In the genomic region with DNA sequence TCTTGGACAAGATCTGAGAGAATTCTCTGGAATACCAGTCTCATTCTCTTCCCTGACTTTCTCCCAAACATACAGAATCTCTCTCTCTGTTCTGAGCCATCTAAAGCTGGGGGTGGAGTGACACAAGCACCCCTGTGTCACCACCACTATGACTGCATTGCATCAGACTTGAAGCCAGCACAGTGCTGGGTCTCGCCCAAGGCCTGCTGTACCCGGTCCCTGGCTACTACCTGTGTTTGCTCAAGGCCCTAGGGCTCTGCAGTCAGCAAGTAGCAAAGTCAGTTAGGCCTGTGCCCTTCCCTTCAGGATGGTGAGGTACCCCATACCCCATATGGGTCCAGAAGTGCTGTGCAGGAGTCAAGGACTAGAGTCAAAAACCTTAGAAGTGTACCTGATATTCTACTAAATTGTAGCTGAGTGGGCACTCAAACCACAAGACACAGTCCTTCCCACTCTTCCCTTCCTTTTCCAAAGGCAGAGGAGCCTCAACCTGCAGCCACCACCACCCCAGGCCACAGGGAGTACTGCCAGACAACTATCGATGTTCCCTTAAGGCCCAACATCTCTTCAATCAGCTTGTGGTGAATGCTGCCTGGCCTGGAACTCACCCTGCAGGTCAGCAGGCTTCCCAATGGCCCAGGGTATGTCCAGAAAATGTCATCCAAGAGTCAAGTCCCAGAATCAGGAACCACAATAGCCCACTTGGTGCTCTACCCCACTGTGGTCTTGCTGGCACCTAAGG, we compare ENCODE assay signal across 14 cellular contexts. TPM values are rescaled to one million over a fixed set of nuclear protein-coding genes. Genes with fewer than 3 reads are reported as not detected.
DNase-seq lines count a peak whose midpoint lies in the region; ATAC-seq and TF ChIP-seq lines count a peak whose summit lies in the region.
"Had no signal": no experiment of that assay in that cellular context is flagged by ENCODE, and none has a peak within 500 bp of the region (broad histone marks: within the 10 kb centered on the region; RNA-seq: fewer than 3 reads in every experiment).

No MANE protein-coding gene starts in this region.

- no peaks in the 10 kb centered on the region for H3K9me3 Mint-ChIP-seq in activated CD4-positive, alpha-beta T cell treated with anti-CD3 and anti-CD28 coated beads, Interleukin-2, amount 10 ng/mL, durations not matched to agents 24 days and 14 days
- no peaks in the 10 kb centered on the region for H3K9me3 Mint-ChIP-seq in endodermal cell

- POLR2A ChIA-PET in HEK293T (lab: Yijun Ruan, JAX) = no interaction called here

- H3K79me2 ChIP-seq in smooth muscle cell (ENCODE audit: low read depth) = no peaks in the 10 kb centered on the region

- H3K27ac Mint-ChIP-seq in activated CD4-positive, alpha-beta T cell treated with anti-CD3 and anti-CD28 coated beads, Interleukin-2, amount 10 ng/mL, durations not matched to agents 24 days and 14 days = no peak overlapping the region
- no peak overlapping the region for H3K27ac Mint-ChIP-seq in endodermal cell
- H3K27ac Mint-ChIP-seq: GM23338 had no signal

- 91% methylated on average over 3 of the region's 3 CpGs; no CpG with 5 or more reads in 1 of the 2 experiments for WGBS in endodermal cell (ENCODE audit: insufficient coverage in 1 of 2, insufficient read length in 1 of 2), 2 experiments
- WGBS in smooth muscle cell (ENCODE audit: low lambda C conversion rate) = 85% methylated on average over 3 of the region's 3 CpGs

- H3K36me3 Mint-ChIP-seq in activated CD4-positive, alpha-beta T cell treated with anti-CD3 and anti-CD28 coated beads, Interleukin-2, amount 10 ng/mL, durations not matched to agents 24 days and 14 days (ENCODE audit: low read depth) = no peaks in the 10 kb centered on the region
- H3K36me3 Mint-ChIP-seq in endodermal cell (ENCODE audit: low read depth) = no peaks in the 10 kb centered on the region

- ATAC-seq in left lung (peak; percentile 23), upper lobe of right lung (peak; percentile 43), HG03521 (IDR thresholded peaks at IDR 0.05; ENCODE audit: unreplicated experiment) (no peak)
- ATAC-seq: GM23338 had no signal

- peak; percentile 51 for DNase-seq in activated CD4-positive, alpha-beta T cell treated with anti-CD3 and anti-CD28 coated beads, Interleukin-2, amount 10 ng/mL, durations not matched to agents 24 days and 14 days
- no peak for DNase-seq in activated CD4-positive, alpha-beta T cell treated with anti-CD3 and anti-CD28 coated beads, Interleukin-2, amount 50 U/mL, for 4 hours
- peak; percentile 27 for DNase-seq in endodermal cell
- DNase-seq in left lung = no peak
- DNase-seq in upper lobe of right lung = no peak
- DNase-seq in HEK293T (ENCODE audit: extremely low spot score) = no peak
- no peak for DNase-seq in smooth muscle cell (lab: John Stamatoyannopoulos, UW; ENCODE audit: unreplicated experiment)
- DNase-seq: 8988T, AML-193, H7 had no signal

- intact Hi-C loops in activated CD4-positive, alpha-beta T cell treated with anti-CD3 and anti-CD28 coated beads, Interleukin-2, amount 10 ng/mL, durations not matched to agents 24 days and 14 days (cut with micrococcal nuclease) = no loop called here
- intact Hi-C loops in left lung (cut with DNase I) = no loop called here
- intact Hi-C loops in upper lobe of right lung (cut with DNase I) = no loop called here

- H3K36me3 ChIP-seq in endodermal cell (ENCODE audit: control insufficient read depth, insufficient read depth, low read length) (no peaks in the 10 kb centered on the region), left lung (no peaks in the 10 kb centered on the region), upper lobe of right lung (no peaks in the 10 kb centered on the region), smooth muscle cell (ENCODE audit: low read depth) (no peaks in the 10 kb centered on the region)
- H3K36me3 ChIP-seq: BLaER1 had no signal

- H3K9ac ChIP-seq in endodermal cell (ENCODE audit: extremely low read depth, low read length, poor library complexity, severe bottlenecking) (no peak overlapping the region), smooth muscle cell (ENCODE audit: low read depth) (no peak overlapping the region)
- H3K9ac ChIP-seq: BLaER1 had no signal

- H4K20me1 ChIP-seq in smooth muscle cell (ENCODE audit: low read depth) = no peaks in the 10 kb centered on the region
- H4K20me1 ChIP-seq: BLaER1 had no signal

- H3K4me1 Mint-ChIP-seq in activated CD4-positive, alpha-beta T cell treated with anti-CD3 and anti-CD28 coated beads, Interleukin-2, amount 10 ng/mL, durations not matched to agents 24 days and 14 days = no peaks in the 10 kb centered on the region
- H3K4me1 Mint-ChIP-seq in endodermal cell = no peaks in the 10 kb centered on the region
- H3K4me1 Mint-ChIP-seq: GM23338 had no signal

- H3K27ac ChIP-seq in endodermal cell (ENCODE audit: low read depth, low read length) = no peak overlapping the region
- no peak overlapping the region for H3K27ac ChIP-seq in left lung
- no peak overlapping the region for H3K27ac ChIP-seq in upper lobe of right lung
- H3K27ac ChIP-seq in smooth muscle cell (ENCODE audit: low read depth) = no peak overlapping the region
- H3K27ac ChIP-seq: BLaER1 had no signal

- TF ChIP-seq CTCF in endodermal cell (conservative IDR thresholded peaks at IDR 0.05) (no peak), left lung (IDR thresholded peaks at IDR 0.05) (no peak), upper lobe of right lung (IDR thresholded peaks at IDR 0.05) (no peak), smooth muscle cell (IDR thresholded peaks at IDR 0.05; ENCODE audit: borderline replicate concordance, insufficient read depth, poor library complexity, severe bottlenecking) (no peak)

- H3K27me3 ChIP-seq in endodermal cell (ENCODE audit: control insufficient read depth, insufficient read depth, low read length, poor library complexity, severe bottlenecking) (no peaks in the 10 kb centered on the region), left lung (no peaks in the 10 kb centered on the region), upper lobe of right lung (no peaks in the 10 kb centered on the region), smooth muscle cell (ENCODE audit: low read depth) (no peaks in the 10 kb centered on the region)
- H3K27me3 ChIP-seq: BLaER1 had no signal

- no peaks in the 10 kb centered on the region for H3F3A ChIP-seq in smooth muscle cell (ENCODE audit: low read depth)

- H3K9me3 ChIP-seq in endodermal cell (ENCODE audit: control insufficient read depth, low read length) (no peaks in the 10 kb centered on the region), left lung (no peaks in the 10 kb centered on the region), upper lobe of right lung (no peaks in the 10 kb centered on the region), smooth muscle cell (replicated peaks; ENCODE audit: low read depth) (no peaks in the 10 kb centered on the region)
- H3K9me3 ChIP-seq: BLaER1 had no signal

- H3K27me3 Mint-ChIP-seq in activated CD4-positive, alpha-beta T cell treated with anti-CD3 and anti-CD28 coated beads, Interleukin-2, amount 10 ng/mL, durations not matched to agents 24 days and 14 days = peaks cover 2% of the 10 kb centered on the region
- no peaks in the 10 kb centered on the region for H3K27me3 Mint-ChIP-seq in endodermal cell (ENCODE audit: insufficient read depth)

- H3K4me3 ChIP-seq in endodermal cell (ENCODE audit: low read length) (no peak overlapping the region), left lung (no peak overlapping the region), upper lobe of right lung (no peak overlapping the region), smooth muscle cell (no peak overlapping the region)
- H3K4me3 ChIP-seq: BLaER1, GM23338 had no signal

- CTCF ChIA-PET in HEK293T (lab: Yijun Ruan, JAX) = no interaction called here

- H3K4me3 Mint-ChIP-seq in activated CD4-positive, alpha-beta T cell treated with anti-CD3 and anti-CD28 coated beads, Interleukin-2, amount 10 ng/mL, durations not matched to agents 24 days and 14 days = no peak overlapping the region
- no peak overlapping the region for H3K4me3 Mint-ChIP-seq in endodermal cell
- H3K4me3 Mint-ChIP-seq: GM23338 had no signal

- no peak overlapping the region for H3K4me2 ChIP-seq in smooth muscle cell
- H3K4me2 ChIP-seq: BLaER1, GM23338 had no signal

- H3K4me1 ChIP-seq in endodermal cell (ENCODE audit: control insufficient read depth, insufficient read depth, low read length) (no peaks in the 10 kb centered on the region), left lung (no peaks in the 10 kb centered on the region), upper lobe of right lung (no peaks in the 10 kb centered on the region), smooth muscle cell (ENCODE audit: low read depth) (no peaks in the 10 kb centered on the region)
- H3K4me1 ChIP-seq: BLaER1 had no signal

- H2AFZ ChIP-seq in smooth muscle cell (ENCODE audit: low read depth) = no peak overlapping the region
- H2AFZ ChIP-seq: GM23338 had no signal

RNA-seq across cellular contexts. Expression of a gene that starts 21.2 kb away (rescaled TPM):
- total RNA-seq in activated CD4-positive, alpha-beta T cell treated with anti-CD3 and anti-CD28 coated beads, Interleukin-2, amount 10 ng/mL, durations not matched to agents 24 days and 14 days = 0.38 and 0.42 TPM in 2 replicates
- total RNA-seq in endodermal cell = 1 to 10 TPM; 1.1 to 3.0 TPM
- polyA plus RNA-seq in endodermal cell (2013, experiment 1 of 2) = 0.53 TPM
- 0.54 TPM for polyA plus RNA-seq in endodermal cell (2013, experiment 2 of 2)
- total RNA-seq in left lung = under 1 TPM; 0.20 to 0.45 TPM
- 0.32 TPM for total RNA-seq in upper lobe of right lung
- total RNA-seq in smooth muscle cell = 0.94 and 2.0 TPM in 2 replicates
- 0.55 and 3.4 TPM in 2 replicates for polyA plus RNA-seq in smooth muscle cell

RNA-seq across cellular contexts. Expression of a gene that starts 27.8 kb away (rescaled TPM):
- 11.0 TPM in 2 replicates for total RNA-seq in activated CD4-positive, alpha-beta T cell treated with anti-CD3 and anti-CD28 coated beads, Interleukin-2, amount 10 ng/mL, durations not matched to agents 24 days and 14 days
- total RNA-seq in endodermal cell = 10 to 100 TPM; 22.1 to 25.7 TPM
- 17.3 TPM for polyA plus RNA-seq in endodermal cell (2013, experiment 1 of 2)
- 16.1 TPM for polyA plus RNA-seq in endodermal cell (2013, experiment 2 of 2)
- 1 to 10 TPM; 3.8 to 6.1 TPM for total RNA-seq in left lung
- 7.2 TPM for total RNA-seq in upper lobe of right lung
- total RNA-seq in smooth muscle cell = 7.3 and 8.5 TPM in 2 replicates
- polyA plus RNA-seq in smooth muscle cell = 2.6 and 3.6 TPM in 2 replicates

RNA-seq across cellular contexts. Expression of a gene that starts 37.8 kb away (rescaled TPM):
- 0.57 TPM in 1 of 2 replicates, not detected in the other for total RNA-seq in activated CD4-positive, alpha-beta T cell treated with anti-CD3 and anti-CD28 coated beads, Interleukin-2, amount 10 ng/mL, durations not matched to agents 24 days and 14 days
- 1 to 10 TPM; 1.8 to 5.4 TPM for total RNA-seq in endodermal cell
- 9.2 TPM for polyA plus RNA-seq in endodermal cell (2013, experiment 1 of 2)
- polyA plus RNA-seq in endodermal cell (2013, experiment 2 of 2) = 7.2 TPM
- total RNA-seq in left lung = not detected
- not detected for total RNA-seq in upper lobe of right lung
- total RNA-seq in smooth muscle cell = 0.90 and 6.3 TPM in 2 replicates
- 1.7 and 4.1 TPM in 2 replicates for polyA plus RNA-seq in smooth muscle cell

RNA-seq across cellular contexts. Expression of a gene that starts 44.4 kb away (rescaled TPM):
- not detected in 2 replicates for total RNA-seq in activated CD4-positive, alpha-beta T cell treated with anti-CD3 and anti-CD28 coated beads, Interleukin-2, amount 10 ng/mL, durations not matched to agents 24 days and 14 days
- not detected for total RNA-seq in endodermal cell
- polyA plus RNA-seq in endodermal cell (2013, experiment 1 of 2) = 0.21 TPM
- polyA plus RNA-seq in endodermal cell (2013, experiment 2 of 2) = not detected
- total RNA-seq in left lung = not detected
- not detected for total RNA-seq in upper lobe of right lung
- 1.1 and 4.4 TPM in 2 replicates for total RNA-seq in smooth muscle cell
- polyA plus RNA-seq in smooth muscle cell = 0.83 and 0.97 TPM in 2 replicates
- total RNA-seq: Daoy, GM23338 had no signal
- polyA plus RNA-seq: GM23338 had no signal

Comparison
In these comparisons a context has a peak if more than half of its experiments do, and no peak if none do; other contexts are left out.
1. DNase-seq: peak in activated CD4-positive, alpha-beta T cell treated with anti-CD3 and anti-CD28 coated beads, Interleukin-2, amount 10 ng/mL, durations not matched to agents 24 days and 14 days (single experiment) and endodermal cell (single experiment); none in activated CD4-positive, alpha-beta T cell treated with anti-CD3 and anti-CD28 coated beads, Interleukin-2, amount 50 U/mL, for 4 hours (0 of 2), left lung (0 of 2), upper lobe of right lung (single experiment), HEK293T (single experiment) and smooth muscle cell (single experiment).